In the genomic region with DNA sequence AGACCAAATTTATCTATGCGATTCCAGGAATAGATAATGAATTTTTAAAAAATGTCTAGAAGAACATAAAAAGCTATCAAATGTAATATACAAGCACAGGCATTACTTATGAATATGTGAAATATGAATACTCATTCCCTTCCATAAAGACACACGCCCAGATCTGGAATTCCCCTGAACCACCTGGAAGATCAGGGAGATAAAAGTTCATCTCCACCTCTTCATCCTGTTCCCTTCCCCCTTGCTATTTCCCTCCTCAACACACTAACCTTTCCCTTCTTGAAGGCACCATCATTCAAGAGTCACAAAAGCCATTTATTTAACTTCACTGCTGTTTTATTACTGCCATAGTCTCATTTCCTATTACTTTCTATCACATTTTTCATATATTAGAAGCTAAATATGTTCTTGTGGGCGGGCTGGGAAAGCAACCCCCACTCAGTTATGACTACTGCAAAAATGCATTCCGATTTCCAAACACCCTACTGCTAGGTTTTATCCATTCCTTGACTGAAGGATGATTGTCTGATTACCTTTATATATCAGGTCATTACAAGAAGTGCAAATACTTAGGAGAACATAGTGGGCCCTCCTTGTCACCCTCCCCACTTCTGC, we compare ENCODE assay signal across 1 cellular context.
TF ChIP-seq lines count a peak whose summit lies in the region.

No MANE protein-coding gene starts in this region.

TF ChIP-seq in HepG2, 621 proteins besides CTCF, POLR2A, EP300 and RAD21:
- TF ChIP-seq, protein P1, sequence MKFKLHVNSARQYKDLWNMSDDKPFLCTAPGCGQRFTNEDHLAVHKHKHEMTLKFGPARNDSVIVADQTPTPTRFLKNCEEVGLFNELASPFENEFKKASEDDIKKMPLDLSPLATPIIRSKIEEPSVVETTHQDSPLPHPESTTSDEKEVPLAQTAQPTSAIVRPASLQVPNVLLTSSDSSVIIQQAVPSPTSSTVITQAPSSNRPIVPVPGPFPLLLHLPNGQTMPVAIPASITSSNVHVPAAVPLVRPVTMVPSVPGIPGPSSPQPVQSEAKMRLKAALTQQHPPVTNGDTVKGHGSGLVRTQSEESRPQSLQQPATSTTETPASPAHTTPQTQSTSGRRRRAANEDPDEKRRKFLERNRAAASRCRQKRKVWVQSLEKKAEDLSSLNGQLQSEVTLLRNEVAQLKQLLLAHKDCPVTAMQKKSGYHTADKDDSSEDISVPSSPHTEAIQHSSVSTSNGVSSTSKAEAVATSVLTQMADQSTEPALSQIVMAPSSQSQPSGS (CRISPR knock-in tag; IDR thresholded peaks at IDR 0.05): no peak
- no peak for TF ChIP-seq ZNF7 (CRISPR knock-in tag; IDR thresholded peaks at IDR 0.05)
- TF ChIP-seq, protein P2, sequence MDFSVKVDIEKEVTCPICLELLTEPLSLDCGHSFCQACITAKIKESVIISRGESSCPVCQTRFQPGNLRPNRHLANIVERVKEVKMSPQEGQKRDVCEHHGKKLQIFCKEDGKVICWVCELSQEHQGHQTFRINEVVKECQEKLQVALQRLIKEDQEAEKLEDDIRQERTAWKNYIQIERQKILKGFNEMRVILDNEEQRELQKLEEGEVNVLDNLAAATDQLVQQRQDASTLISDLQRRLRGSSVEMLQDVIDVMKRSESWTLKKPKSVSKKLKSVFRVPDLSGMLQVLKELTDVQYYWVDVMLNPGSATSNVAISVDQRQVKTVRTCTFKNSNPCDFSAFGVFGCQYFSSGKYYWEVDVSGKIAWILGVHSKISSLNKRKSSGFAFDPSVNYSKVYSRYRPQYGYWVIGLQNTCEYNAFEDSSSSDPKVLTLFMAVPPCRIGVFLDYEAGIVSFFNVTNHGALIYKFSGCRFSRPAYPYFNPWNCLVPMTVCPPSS (IDR thresholded peaks at IDR 0.05): no peak
- TF ChIP-seq, protein P3, sequence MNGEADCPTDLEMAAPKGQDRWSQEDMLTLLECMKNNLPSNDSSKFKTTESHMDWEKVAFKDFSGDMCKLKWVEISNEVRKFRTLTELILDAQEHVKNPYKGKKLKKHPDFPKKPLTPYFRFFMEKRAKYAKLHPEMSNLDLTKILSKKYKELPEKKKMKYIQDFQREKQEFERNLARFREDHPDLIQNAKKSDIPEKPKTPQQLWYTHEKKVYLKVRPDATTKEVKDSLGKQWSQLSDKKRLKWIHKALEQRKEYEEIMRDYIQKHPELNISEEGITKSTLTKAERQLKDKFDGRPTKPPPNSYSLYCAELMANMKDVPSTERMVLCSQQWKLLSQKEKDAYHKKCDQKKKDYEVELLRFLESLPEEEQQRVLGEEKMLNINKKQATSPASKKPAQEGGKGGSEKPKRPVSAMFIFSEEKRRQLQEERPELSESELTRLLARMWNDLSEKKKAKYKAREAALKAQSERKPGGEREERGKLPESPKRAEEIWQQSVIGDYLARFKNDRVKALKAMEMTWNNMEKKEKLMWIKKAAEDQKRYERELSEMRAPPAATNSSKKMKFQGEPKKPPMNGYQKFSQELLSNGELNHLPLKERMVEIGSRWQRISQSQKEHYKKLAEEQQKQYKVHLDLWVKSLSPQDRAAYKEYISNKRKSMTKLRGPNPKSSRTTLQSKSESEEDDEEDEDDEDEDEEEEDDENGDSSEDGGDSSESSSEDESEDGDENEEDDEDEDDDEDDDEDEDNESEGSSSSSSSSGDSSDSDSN (CRISPR knock-in tag; IDR thresholded peaks at IDR 0.05): no peak
- TF ChIP-seq ZNF644 (CRISPR knock-in tag; IDR thresholded peaks at IDR 0.05; ENCODE audit: low read depth): no peak
- no peak for TF ChIP-seq FOSL2 (CRISPR knock-in tag; IDR thresholded peaks at IDR 0.05)
- no peak for TF ChIP-seq ZNF121 (CRISPR knock-in tag; IDR thresholded peaks at IDR 0.05)
- TF ChIP-seq ZNF205 (CRISPR knock-in tag; IDR thresholded peaks at IDR 0.05): no peak
- TF ChIP-seq, protein P4, sequence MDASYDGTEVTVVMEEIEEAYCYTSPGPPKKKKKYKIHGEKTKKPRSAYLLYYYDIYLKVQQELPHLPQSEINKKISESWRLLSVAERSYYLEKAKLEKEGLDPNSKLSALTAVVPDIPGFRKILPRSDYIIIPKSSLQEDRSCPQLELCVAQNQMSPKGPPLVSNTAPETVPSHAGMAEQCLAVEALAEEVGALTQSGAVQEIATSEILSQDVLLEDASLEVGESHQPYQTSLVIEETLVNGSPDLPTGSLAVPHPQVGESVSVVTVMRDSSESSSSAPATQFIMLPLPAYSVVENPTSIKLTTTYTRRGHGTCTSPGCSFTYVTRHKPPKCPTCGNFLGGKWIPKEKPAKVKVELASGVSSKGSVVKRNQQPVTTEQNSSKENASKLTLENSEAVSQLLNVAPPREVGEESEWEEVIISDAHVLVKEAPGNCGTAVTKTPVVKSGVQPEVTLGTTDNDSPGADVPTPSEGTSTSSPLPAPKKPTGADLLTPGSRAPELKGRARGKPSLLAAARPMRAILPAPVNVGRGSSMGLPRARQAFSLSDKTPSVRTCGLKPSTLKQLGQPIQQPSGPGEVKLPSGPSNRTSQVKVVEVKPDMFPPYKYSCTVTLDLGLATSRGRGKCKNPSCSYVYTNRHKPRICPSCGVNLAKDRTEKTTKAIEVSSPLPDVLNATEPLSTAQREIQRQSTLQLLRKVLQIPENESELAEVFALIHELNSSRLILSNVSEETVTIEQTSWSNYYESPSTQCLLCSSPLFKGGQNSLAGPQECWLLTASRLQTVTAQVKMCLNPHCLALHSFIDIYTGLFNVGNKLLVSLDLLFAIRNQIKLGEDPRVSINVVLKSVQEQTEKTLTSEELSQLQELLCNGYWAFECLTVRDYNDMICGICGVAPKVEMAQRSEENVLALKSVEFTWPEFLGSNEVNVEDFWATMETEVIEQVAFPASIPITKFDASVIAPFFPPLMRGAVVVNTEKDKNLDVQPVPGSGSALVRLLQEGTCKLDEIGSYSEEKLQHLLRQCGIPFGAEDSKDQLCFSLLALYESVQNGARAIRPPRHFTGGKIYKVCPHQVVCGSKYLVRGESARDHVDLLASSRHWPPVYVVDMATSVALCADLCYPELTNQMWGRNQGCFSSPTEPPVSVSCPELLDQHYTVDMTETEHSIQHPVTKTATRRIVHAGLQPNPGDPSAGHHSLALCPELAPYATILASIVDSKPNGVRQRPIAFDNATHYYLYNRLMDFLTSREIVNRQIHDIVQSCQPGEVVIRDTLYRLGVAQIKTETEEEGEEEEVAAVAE (CRISPR knock-in tag; IDR thresholded peaks at IDR 0.05; ENCODE audit: borderline replicate concordance): no peak
- no peak for TF ChIP-seq JUND (CRISPR knock-in tag; IDR thresholded peaks at IDR 0.05)
- TF ChIP-seq ZNF605 (CRISPR knock-in tag; IDR thresholded peaks at IDR 0.05): no peak
- TF ChIP-seq RBM39 (IDR thresholded peaks at IDR 0.05; ENCODE audit: low read depth, low read length, poor library complexity, severe bottlenecking): no peak
